ENCODE assay signal across 8 cellular contexts in genomic region chr5:95822408-95823240, GRCh38. TPM values are rescaled to one million over a fixed set of nuclear protein-coding genes. Genes with fewer than 3 reads are reported as not detected.
DNase-seq lines count a peak whose midpoint lies in the region; ATAC-seq and TF ChIP-seq lines count a peak whose summit lies in the region.

A gene with protein sequence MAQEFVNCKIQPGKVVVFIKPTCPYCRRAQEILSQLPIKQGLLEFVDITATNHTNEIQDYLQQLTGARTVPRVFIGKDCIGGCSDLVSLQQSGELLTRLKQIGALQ (minus strand): TSS chr5:95822726. CDS start chr5:95822662, 64 bp downstream.

- H3K9ac ChIP-seq in DND-41 (ENCODE audit: low read depth, low read length) (peak within 1 kb of the TSS; percentile 75), adipocyte (ENCODE audit: low read length) (peak within 1 kb of the TSS; percentile 95)

- H3K9me3 ChIP-seq in DND-41 (ENCODE audit: insufficient read depth, low read length, severe bottlenecking), result no peaks in the 10 kb centered on the region
- H3K9me3 ChIP-seq in adipocyte (ENCODE audit: control insufficient read depth, low read length), result no peaks in the 10 kb centered on the region

- intact Hi-C loops in head of caudate nucleus (cut with DNase I), result no loop called here

- H3K27ac ChIP-seq in DND-41 (ENCODE audit: low read length) (peak within 1 kb of the TSS; percentile 99), RWPE1 (peak within 1 kb of the TSS; percentile 80)

- H3K27me3 ChIP-seq in DND-41 (ENCODE audit: insufficient read depth, low read length, poor library complexity) (no peaks in the 10 kb centered on the region), adipocyte (replicated peaks; ENCODE audit: control insufficient read depth, insufficient read depth, low read length) (no peaks in the 10 kb centered on the region)

- H2AFZ ChIP-seq in DND-41 (ENCODE audit: low read depth, low read length), result peak within 1 kb of the TSS; percentile 73

- H4K20me1 ChIP-seq in DND-41 (ENCODE audit: insufficient read depth, low read length), result peaks cover 19% of the 10 kb centered on the region

- DNase-seq in DND-41, result peak; percentile 82
- DNase-seq in HK-2 (ENCODE audit: unreplicated experiment), result peak; percentile 43
- DNase-seq in RWPE1 (ENCODE audit: low spot score), result peak; percentile 91
- peak; percentile 89 for DNase-seq in adipocyte (ENCODE audit: low read depth)
- DNase-seq in head of caudate nucleus, result peak; percentile 48 to 95 (median 79)
- DNase-seq in occipital lobe (lab: John Stamatoyannopoulos, UW), result peak; percentile 56

- CTCF ChIA-PET in RWPE1 (lab: Yijun Ruan, JAX), result interaction anchor here (0.6 to 0.7 kb wide), 5 partner anchors 41 to 510 kb away, joined by 3 to 7 read pairs (median 3); no protein-coding TSS in a partner anchor

- H3K4me1 ChIP-seq in DND-41 (ENCODE audit: insufficient read depth, low read length) (peaks cover 73% of the 10 kb centered on the region), adipocyte (ENCODE audit: control insufficient read depth, insufficient read depth, low read length) (peaks cover 42% of the 10 kb centered on the region)

- peaks cover 49% of the 10 kb centered on the region for H3K79me2 ChIP-seq in DND-41 (ENCODE audit: insufficient read depth, low read length)

- no peak for TF ChIP-seq CTCF in DND-41 (IDR thresholded peaks at IDR 0.05; ENCODE audit: borderline replicate concordance, extremely low read depth, low read length, poor library complexity, severe bottlenecking)
- TF ChIP-seq CTCF in RWPE1 (conservative IDR thresholded peaks at IDR 0.05; ENCODE audit: low read depth), result no peak

- peak within 1 kb of the TSS; percentile 72 to 76 for H3K4me3 ChIP-seq in DND-41 (ENCODE audit: low read depth in 1 of 2, low read length in 2 of 2)
- peak within 1 kb of the TSS; percentile 93 for H3K4me3 ChIP-seq in adipocyte (ENCODE audit: low read length)

- H3K4me2 ChIP-seq in DND-41 (ENCODE audit: insufficient read depth, low read length), result peak within 1 kb of the TSS; percentile 90

- H3K36me3 ChIP-seq in DND-41 (ENCODE audit: insufficient read depth, low read length), result peaks cover 27% of the 10 kb centered on the region
- H3K36me3 ChIP-seq in adipocyte (ENCODE audit: control insufficient read depth, insufficient read depth, low read length, severe bottlenecking), result peaks cover 26% of the 10 kb centered on the region

- peak; percentile 59 for ATAC-seq in DND-41 (ENCODE audit: insufficient read depth, low read depth)
- peak; percentile 53 for ATAC-seq in GM19455 (IDR thresholded peaks at IDR 0.05; ENCODE audit: unreplicated experiment)
- no peak for ATAC-seq in GM18520 (IDR thresholded peaks at IDR 0.05; ENCODE audit: unreplicated experiment)

- POLR2A ChIA-PET in RWPE1 (lab: Yijun Ruan, JAX; ENCODE audit: low non-redundant PET), result no interaction called here

RNA-seq across cellular contexts. Expression of the gene that starts here (rescaled TPM):
- 9.8 TPM for total RNA-seq in occipital lobe
